ENCODE assay signal across 14 cellular contexts in the genomic region with DNA sequence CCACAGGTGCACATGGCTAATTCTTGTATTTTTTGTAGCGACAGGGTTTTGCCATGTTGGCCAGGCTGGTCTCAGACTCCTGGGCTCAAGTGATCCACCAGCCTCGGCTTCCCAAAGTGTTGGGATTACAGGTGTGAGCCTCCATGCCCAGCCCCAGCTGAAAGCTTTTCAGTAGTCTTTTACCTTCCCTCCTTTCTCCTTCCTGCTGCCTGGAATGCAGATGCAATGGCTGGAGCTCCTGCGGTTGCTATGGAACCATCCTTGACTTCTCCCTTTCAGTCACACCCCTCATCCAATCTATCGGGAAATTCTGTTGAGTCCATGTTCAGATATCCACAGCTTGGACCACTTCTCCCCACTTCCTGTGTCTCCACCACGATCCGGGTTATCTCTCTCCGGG. TPM values are rescaled to one million over a fixed set of nuclear protein-coding genes. Genes with fewer than 3 reads are reported as not detected.
A peak's percentile ranks its signal among the peaks of the same experiment; 100 is the strongest.
DNase-seq lines count a peak whose midpoint lies in the region; ATAC-seq, FAIRE-seq and TF ChIP-seq lines count a peak whose summit lies in the region.
"Had no signal": no experiment of that assay in that cellular context is flagged by ENCODE, and none has a peak within 500 bp of the region (broad histone marks: within the 10 kb centered on the region; RNA-seq: fewer than 3 reads in every experiment).

No MANE protein-coding gene starts in this region.

- no peak overlapping the region for H3K23ac ChIP-seq in H1 (ENCODE audit: insufficient read length)

- H3K9me2 ChIP-seq in HCT116 (ENCODE audit: insufficient read depth) = no peaks in the 10 kb centered on the region

- 0 out of 2 replicates have a peak overlapping the region, but pooled peaks have one; percentile 5 for H2AK5ac ChIP-seq in H1 (ENCODE audit: low read depth, low read length)

- H3K27ac Mint-ChIP-seq in CD14-positive monocyte = peak overlapping the region; percentile 58 to 96 (median 76)
- peak overlapping the region; percentile 81 for H3K27ac Mint-ChIP-seq in neural progenitor cell
- no peak overlapping the region for H3K27ac Mint-ChIP-seq in stimulated activated effector memory CD8-positive, alpha-beta T cell treated with anti-CD3 and anti-CD28 coated beads, Interleukin-12 subunit alpha, Interleukin-12 subunit beta, amount 100 ng/mL, for 72 hours

- POLR2A ChIA-PET in HCT116 (lab: Charles Lee) = interaction anchor here (0.6 to 1.9 kb wide), 3 partner anchors 11 to 1367 kb away, joined by 3 to 7 read pairs (median 4); no protein-coding TSS in a partner anchor
- POLR2A ChIA-PET in H1 (lab: Charles Lee; ENCODE audit: partially characterized antibody) = interaction anchor here (1.0 to 1.3 kb wide), 2 partner anchors 12 to 205 kb away, joined by 3 to 5 read pairs; a partner anchor contains a TSS

- no peak overlapping the region for H2AFZ ChIP-seq in HCT116 (ENCODE audit: low read depth, low read length, poor library complexity, severe bottlenecking)
- no peak overlapping the region for H2AFZ ChIP-seq in H1 (ENCODE audit: low read length)
- H2AFZ ChIP-seq in neural progenitor cell (replicated peaks) = no peak overlapping the region

- no peaks in the 10 kb centered on the region for H4K20me1 ChIP-seq in HCT116 (ENCODE audit: insufficient read depth)
- no peaks in the 10 kb centered on the region for H4K20me1 ChIP-seq in H1 (replicated peaks in 1 of 2; ENCODE audit: control insufficient read depth in 1 of 2, insufficient read depth in 2 of 2, low read length in 2 of 2)
- no peaks in the 10 kb centered on the region for H4K20me1 ChIP-seq in neural progenitor cell (ENCODE audit: low read depth)

- H4K8ac ChIP-seq in H1 (ENCODE audit: extremely low read depth, insufficient read depth, low read length) = no peak overlapping the region

- H3K4me3 Mint-ChIP-seq in CD14-positive monocyte (peak overlapping the region; percentile 50 to 68), neural progenitor cell (peak overlapping the region; percentile 65)
- no peak overlapping the region for H3K4me3 Mint-ChIP-seq in stimulated activated effector memory CD8-positive, alpha-beta T cell treated with anti-CD3 and anti-CD28 coated beads, Interleukin-12 subunit alpha, Interleukin-12 subunit beta, amount 100 ng/mL, for 72 hours
- H3K4me3 Mint-ChIP-seq: IgD-negative memory B cell had no signal

- peaks cover 0 to 5% (median 1%) of the 10 kb centered on the region in 7 donors for H3K9me3 Mint-ChIP-seq in CD14-positive monocyte
- H3K9me3 Mint-ChIP-seq in neural progenitor cell = peaks cover 2% of the 10 kb centered on the region
- no peaks in the 10 kb centered on the region for H3K9me3 Mint-ChIP-seq in stimulated activated effector memory CD8-positive, alpha-beta T cell treated with anti-CD3 and anti-CD28 coated beads, Interleukin-12 subunit alpha, Interleukin-12 subunit beta, amount 100 ng/mL, for 72 hours
- H3K9me3 Mint-ChIP-seq: CD8-positive, alpha-beta memory T cell; IgD-negative memory B cell had no signal

- WGBS in H1 (ENCODE audit: extremely low coverage in 1 of 2, insufficient coverage in 1 of 2, insufficient read length in 1 of 2, insufficient replicate concordance in 2 of 2, low coverage in 1 of 2, low lambda C conversion rate in 2 of 2, missing lambda C conversion rate in 1 of 2), 2 experiments = 89% methylated on average over 7 of the region's 7 CpGs; no CpG with 5 or more reads in 1 of the 2 experiments

- H3K79me2 ChIP-seq in HCT116 (ENCODE audit: insufficient read depth, low read length) = no peaks in the 10 kb centered on the region; the same call in 1 of the 2 replicates
- H3K79me2 ChIP-seq in H1 (ENCODE audit: control insufficient read depth in 1 of 2, insufficient read depth in 2 of 2, low read length in 2 of 2) = no peaks in the 10 kb centered on the region
- H3K79me2 ChIP-seq in neural progenitor cell (ENCODE audit: low read depth) = no peaks in the 10 kb centered on the region

- H3K79me1 ChIP-seq in H1 (ENCODE audit: low read depth, low read length) = no peaks in the 10 kb centered on the region

- H3K27me3 Mint-ChIP-seq in CD14-positive monocyte (ENCODE audit: low read depth in 3 of 3) (peaks cover 0 to 2% (median under 1%) of the 10 kb centered on the region in 3 donors), neural progenitor cell (ENCODE audit: insufficient read depth, low read depth) (peaks cover 13% of the 10 kb centered on the region)

- no peak for TF ChIP-seq EP300 in H1 (IDR thresholded peaks at IDR 0.05; ENCODE audit: borderline replicate concordance in 1 of 2, low read depth in 2 of 2, low read length in 2 of 2)

- H3K27ac ChIP-seq in HCT116 (ENCODE audit: low read depth, low read length) (no peak overlapping the region; the same call in 1 of the 2 replicates), H1 (ENCODE audit: low read depth, low read length) (no peak overlapping the region), neural progenitor cell (no peak overlapping the region)

- intact Hi-C loops in CD14-positive monocyte (cut with micrococcal nuclease) (loop anchor here in 1 of 2 donors (5.0 kb wide), 1 partner anchor 85 kb away; no protein-coding TSS in a partner anchor), HCT116 (cut with micrococcal nuclease) (no loop called here)

- H3K9ac ChIP-seq in HCT116 (ENCODE audit: low read length) (peak overlapping the region; percentile 79; the same call in 1 of the 2 replicates), H1 (replicated peaks in 1 of 4; ENCODE audit: extremely low read depth in 1 of 4, low read depth in 3 of 4, low read length in 3 of 4) (no peak overlapping the region), neural progenitor cell (no peak overlapping the region)

- peaks cover 44% of the 10 kb centered on the region for H3K4me1 Mint-ChIP-seq in CD14-positive monocyte
- peaks cover 26% of the 10 kb centered on the region for H3K4me1 Mint-ChIP-seq in neural progenitor cell
- peaks cover 7% of the 10 kb centered on the region for H3K4me1 Mint-ChIP-seq in stimulated activated effector memory CD8-positive, alpha-beta T cell treated with anti-CD3 and anti-CD28 coated beads, Interleukin-12 subunit alpha, Interleukin-12 subunit beta, amount 100 ng/mL, for 72 hours

- no peak overlapping the region for H2BK5ac ChIP-seq in H1 (ENCODE audit: low read depth, low read length)

- H3K18ac ChIP-seq in H1 (ENCODE audit: extremely low read depth, low read length) = no peak overlapping the region

- H3K36me3 Mint-ChIP-seq in CD14-positive monocyte (peaks cover 3 to 7% of the 10 kb centered on the region in 2 donors), neural progenitor cell (no peaks in the 10 kb centered on the region)
- no peaks in the 10 kb centered on the region for H3K36me3 Mint-ChIP-seq in stimulated activated effector memory CD8-positive, alpha-beta T cell treated with anti-CD3 and anti-CD28 coated beads, Interleukin-12 subunit alpha, Interleukin-12 subunit beta, amount 100 ng/mL, for 72 hours
- H3K36me3 Mint-ChIP-seq: CD8-positive, alpha-beta memory T cell; IgD-negative memory B cell had no signal

- H3K4me3 ChIP-seq in HCT116 (replicated peaks in 1 of 2; ENCODE audit: low read depth in 1 of 2, low read length in 2 of 2) (peak overlapping the region in 1 of 2 experiments; percentile 69; a peak in 1 of 4 replicates), H1 (ENCODE audit: extremely low read depth in 1 of 4, insufficient read depth in 2 of 4, low read depth in 3 of 4, low read length in 4 of 4) (no peak overlapping the region), neural progenitor cell (no peak overlapping the region)

- no peak for TF ChIP-seq RAD21 in HCT116 (IDR thresholded peaks at IDR 0.05; ENCODE audit: low read depth)
- TF ChIP-seq RAD21 in H1 (IDR thresholded peaks at IDR 0.05 in 1 of 2, conservative IDR thresholded peaks at IDR 0.05 in 1 of 2; ENCODE audit: low read depth in 2 of 2, low read length in 2 of 2) = no peak

- peak overlapping the region; percentile 93; the same call in 1 of the 2 replicates for H2BK12ac ChIP-seq in H1 (ENCODE audit: low read depth, low read length)

- H2BK15ac ChIP-seq in H1 (ENCODE audit: low read length) = no peak overlapping the region

- no peak overlapping the region for H3K14ac ChIP-seq in H1 (ENCODE audit: insufficient read length)

- no peak overlapping the region for H2BK120ac ChIP-seq in H1 (replicated peaks; ENCODE audit: low read depth, low read length)

- H3K23me2 ChIP-seq in H1 (ENCODE audit: low read depth, low read length) = no peaks in the 10 kb centered on the region

- TF ChIP-seq POLR2A in HCT116 (IDR thresholded peaks at IDR 0.05; ENCODE audit: borderline replicate concordance, extremely low read depth, insufficient read depth, insufficient read length) (no peak), H1 (IDR thresholded peaks at IDR 0.05; ENCODE audit: control extremely low read depth in 1 of 2, low read depth in 2 of 2, low read length in 2 of 2) (no peak)

- ATAC-seq in HCT116 (no peak), SK-N-SH treated with all-trans-retinoic acid at 6 μM for 48 hours (no peak)
- no peak for ATAC-seq in stimulated activated effector memory CD8-positive, alpha-beta T cell treated with anti-CD3 and anti-CD28 coated beads, Interleukin-12 subunit alpha, Interleukin-12 subunit beta, amount 100 ng/mL, for 72 hours

- H4K5ac ChIP-seq in H1 (ENCODE audit: insufficient read length, low read depth, low read length) = no peak overlapping the region

- TF ChIP-seq CTCF in CD14-positive monocyte (IDR thresholded peaks at IDR 0.05) (no peak), HCT116 (IDR thresholded peaks at IDR 0.05 in 2 of 3, conservative IDR thresholded peaks at IDR 0.05 in 1 of 3; ENCODE audit: borderline replicate concordance in 1 of 3, insufficient read depth in 1 of 3, low read depth in 2 of 3, low read length in 2 of 3) (no peak), H1 (IDR thresholded peaks at IDR 0.05; ENCODE audit: control extremely low read depth in 1 of 3, insufficient read depth in 1 of 3, low read depth in 1 of 3, low read length in 3 of 3) (no peak), neural progenitor cell (IDR thresholded peaks at IDR 0.05) (no peak)

- RAD21 ChIA-PET in HCT116 (lab: Charles Lee; ENCODE audit: low non-redundant PET in 1 of 2, low total read pairs in 2 of 2, uncharacterized antibody in 2 of 2, unreplicated experiment in 2 of 2) = interaction anchor here in 1 of 2 experiments (1.1 kb wide), 1 partner anchor 177 kb away, joined by 7 read pairs; no protein-coding TSS in a partner anchor

- BruUV-seq in HCT116 (replicated peaks; lab: Mats Ljungman, UMichigan) = no TSS peak

- H3K4ac ChIP-seq in H1 (replicated peaks; ENCODE audit: insufficient read length, low read depth, low read length) = no peak overlapping the region

- no peaks in the 10 kb centered on the region for H3K27me3 ChIP-seq in HCT116 (ENCODE audit: insufficient read depth, low read length)
- H3K27me3 ChIP-seq in H1 (replicated peaks in 1 of 4; ENCODE audit: control insufficient read depth in 3 of 4, extremely low read depth in 1 of 4, insufficient read depth in 3 of 4, low read length in 3 of 4) = no peaks in the 10 kb centered on the region
- H3K27me3 ChIP-seq in neural progenitor cell = no peaks in the 10 kb centered on the region

- peak overlapping the region; percentile 34; the same call in 1 of the 2 replicates for H2BK20ac ChIP-seq in H1 (ENCODE audit: low read length)

- H3K4me1 ChIP-seq in HCT116 (ENCODE audit: control insufficient read depth in 1 of 2, insufficient read depth in 2 of 2, low read length in 2 of 2) (peaks cover 33 to 42% of the 10 kb centered on the region in 2 experiments), H1 (replicated peaks in 1 of 4; ENCODE audit: control insufficient read depth in 3 of 4, insufficient read depth in 4 of 4, low read length in 3 of 4) (peaks cover 5 to 18% (median 17%) of the 10 kb centered on the region in 4 experiments), neural progenitor cell (peaks cover 6% of the 10 kb centered on the region)

- no peak for FAIRE-seq in H1 (lab: Jason Lieb, UNC)
- FAIRE-seq: H54 had no signal

- H3K36me3 ChIP-seq in HCT116 (ENCODE audit: control insufficient read depth in 1 of 2, insufficient read depth in 2 of 2, low read length in 2 of 2) = no peaks in the 10 kb centered on the region
- H3K36me3 ChIP-seq in H1 (ENCODE audit: control insufficient read depth in 2 of 4, insufficient read depth in 4 of 4, low read length in 3 of 4) = no peaks in the 10 kb centered on the region
- H3K36me3 ChIP-seq in neural progenitor cell = no peaks in the 10 kb centered on the region

- H3K9me3 ChIP-seq in HCT116 (ENCODE audit: control insufficient read depth in 1 of 2, insufficient read depth in 1 of 2, low read depth in 1 of 2, low read length in 2 of 2) = no peaks in the 10 kb centered on the region
- no peaks in the 10 kb centered on the region for H3K9me3 ChIP-seq in H1 (ENCODE audit: insufficient read depth in 2 of 2, low read depth in 1 of 2, low read length in 1 of 2)
- no peaks in the 10 kb centered on the region for H3K9me3 ChIP-seq in neural progenitor cell (ENCODE audit: low read depth)

- CTCF ChIA-PET in HCT116 (lab: Charles Lee) = interaction anchor here (1.5 to 2.8 kb wide), 3 partner anchors 9 to 16 kb away, joined by 7 to 10 read pairs (median 9); a partner anchor contains a TSS
- CTCF ChIA-PET in H1 (lab: Charles Lee; ENCODE audit: partially characterized antibody) = interaction anchor here (0.7 to 10.3 kb wide), 12 partner anchors 8 to 1402 kb away, joined by 3 to 80 read pairs (median 5); a partner anchor contains a TSS

- peak overlapping the region; percentile 95 for H3K4me2 ChIP-seq in HCT116 (ENCODE audit: low read length)
- no peak overlapping the region for H3K4me2 ChIP-seq in H1 (ENCODE audit: insufficient read depth in 1 of 2, low read depth in 2 of 2, low read length in 2 of 2)
- H3K4me2 ChIP-seq in neural progenitor cell = no peak overlapping the region

- H4K91ac ChIP-seq in H1 (replicated peaks; ENCODE audit: insufficient read length, low read length) = no peak overlapping the region

- DNase-seq in CD14-positive monocyte (ENCODE audit: low spot score) (no peak), HCT116 (ENCODE audit: low read depth, low spot score) (no peak), H1 (ENCODE audit: low read depth in 1 of 2, low spot score in 2 of 2) (no peak), neural progenitor cell (ENCODE audit: low spot score) (no peak), COLO668 (lab: John Stamatoyannopoulos, UW; ENCODE audit: unreplicated experiment) (no peak)
- no peak for DNase-seq in stimulated activated effector memory CD8-positive, alpha-beta T cell treated with anti-CD3 and anti-CD28 coated beads, Interleukin-12 subunit alpha, Interleukin-12 subunit beta, amount 100 ng/mL, for 72 hours (ENCODE audit: low spot score in 2 of 2)
- DNase-seq: CD8-positive, alpha-beta memory T cell; DMS153; NCI-H226; NCI-H526 treated with DMSO at 0.1 percent for 48 hours; OCI-M1 had no signal

- H3K56ac ChIP-seq in H1 (replicated peaks; ENCODE audit: insufficient read length, low read depth, low read length) = no peak overlapping the region

- no peaks in the 10 kb centered on the region for H3F3A ChIP-seq in neural progenitor cell (ENCODE audit: low read depth)

RNA-seq across cellular contexts. Expression of a gene that starts 12.5 kb away (rescaled TPM):
- polyA plus RNA-seq in CD14-positive monocyte = 10 to 100 TPM; 50.8 to 68.4 TPM
- 109 TPM for total RNA-seq in HCT116 (2021; ENCODE audit: unreplicated experiment)
- polyA plus RNA-seq in HCT116 (2012) = 75.0 and 96.2 TPM in 2 replicates
- total RNA-seq in H1 (2021; fragmentation: NEBNext Ultra II Directional; extraction: Animal tissue kit (Norgen Biotek cat#: 25700)) = 35.7 and 41.0 TPM in 2 replicates
- 26.4 and 44.4 TPM in 2 replicates for polyA plus RNA-seq in H1 (2011; rRNA removed)
- polyA plus RNA-seq in H1 (2011; cell fraction: cytosol; rRNA removed) = 26.3 TPM
- 76.9 TPM for polyA plus RNA-seq in H1 (2011; cell fraction: nucleus; rRNA removed)
- polyA plus RNA-seq in H1 (2012, experiment 1 of 2) = 24.8 to 37.5 TPM (median 34.7 TPM) in 4 replicates
- polyA plus RNA-seq in H1 (2012, experiment 2 of 2) = 22.5 TPM
- 29.8 TPM for polyA plus RNA-seq in H1 (2013, experiment 1 of 2)
- 28.9 TPM for polyA plus RNA-seq in H1 (2013, experiment 2 of 2)
- 35.9 and 40.0 TPM in 2 replicates for polyA minus RNA-seq in H1 (2011; rRNA and poly(A)+ RNA removed)
- 38.1 TPM for polyA minus RNA-seq in H1 (2011; cell fraction: cytosol; rRNA and poly(A)+ RNA removed)
- 47.8 TPM for polyA minus RNA-seq in H1 (2011; cell fraction: nucleus; rRNA and poly(A)+ RNA removed)
- total RNA-seq in neural progenitor cell (ENCODE audit: low replicate concordance) = 8.3 and 31.4 TPM in 2 replicates
